ENCODE assay signal across 15 cellular contexts in the genomic region with DNA sequence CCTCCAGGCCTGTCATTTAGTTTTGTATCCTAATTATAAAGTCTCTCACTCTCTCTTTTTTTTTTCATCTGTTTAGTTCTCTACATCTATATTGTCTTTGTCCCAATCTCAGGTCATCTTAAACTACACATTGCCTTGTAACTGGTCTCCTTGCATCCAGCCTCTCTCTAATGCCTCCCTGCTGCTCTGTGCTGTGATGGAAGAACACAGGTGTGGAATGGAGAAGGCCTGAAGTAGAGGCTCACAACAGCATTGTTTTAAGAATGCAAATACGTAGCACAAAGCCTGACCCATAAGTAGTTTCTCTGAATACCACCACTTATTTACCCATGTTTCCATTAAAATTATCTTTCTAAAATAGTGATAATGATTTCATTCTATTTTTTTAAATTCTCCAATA.
"Had no signal": no experiment of that assay in that cellular context is flagged by ENCODE, and none has a peak within 500 bp of the region (broad histone marks: within the 10 kb centered on the region; RNA-seq: fewer than 3 reads in every experiment).

No MANE protein-coding gene starts in this region.

- H3K36me3 Mint-ChIP-seq: mesothelial cell of epicardium; stimulated activated naive B cell treated with anti-CD40 and anti-IgM and Interleukin-4, amounts not matched to agents 10 μg/mL and 1 μg/mL and 100 μg/mL, for 72 hours had no signal

- H3K27ac Mint-ChIP-seq: mesothelial cell of epicardium; stimulated activated naive B cell treated with anti-CD40 and anti-IgM and Interleukin-4, amounts not matched to agents 10 μg/mL and 1 μg/mL and 100 μg/mL, for 72 hours; stimulated activated naive CD8-positive, alpha-beta T cell treated with anti-CD3 and anti-CD28 coated beads, Interleukin-15, amount 100 ng/mL, for 72 hours had no signal

- H3K27me3 ChIP-seq: foreskin keratinocyte, spleen, testis, tibial nerve, upper lobe of right lung, vagina had no signal

- H3K36me3 ChIP-seq: spleen, tibial nerve, upper lobe of right lung, vagina had no signal

- H3K4me3 Mint-ChIP-seq: mesothelial cell of epicardium; nephron; stimulated activated naive B cell treated with anti-CD40 and anti-IgM and Interleukin-4, amounts not matched to agents 10 μg/mL and 1 μg/mL and 100 μg/mL, for 72 hours; stimulated activated naive CD8-positive, alpha-beta T cell treated with anti-CD3 and anti-CD28 coated beads, Interleukin-15, amount 100 ng/mL, for 72 hours had no signal

- DNase-seq: foreskin keratinocyte; left colon; spleen; stimulated activated CD4-positive, alpha-beta T cell treated with anti-CD3 and anti-CD28 coated beads, Interleukin-15, amount 100 ng/mL, for 24 hours; stimulated activated CD4-positive, alpha-beta T cell treated with anti-CD3 and anti-CD28 coated beads, Interleukin-2, amount 100 ng/mL, for 24 hours; stimulated activated CD4-positive, alpha-beta T cell treated with anti-CD3 and anti-CD28 coated beads, Interleukin-4, amount 100 ng/mL, for 4 hours; stimulated activated naive B cell treated with anti-CD40 and anti-IgM and Interleukin-4, amounts not matched to agents 10 μg/mL and 1 μg/mL and 100 μg/mL, for 72 hours; stimulated activated naive CD8-positive, alpha-beta T cell treated with anti-CD3 and anti-CD28 coated beads, Interleukin-15, amount 100 ng/mL, for 72 hours; testis; upper lobe of right lung had no signal

- H3K4me3 ChIP-seq: spleen, testis, tibial nerve, upper lobe of right lung, vagina had no signal

- H3K27me3 Mint-ChIP-seq: stimulated activated naive B cell treated with anti-CD40 and anti-IgM and Interleukin-4, amounts not matched to agents 10 μg/mL and 1 μg/mL and 100 μg/mL, for 72 hours; stimulated activated naive CD8-positive, alpha-beta T cell treated with anti-CD3 and anti-CD28 coated beads, Interleukin-15, amount 100 ng/mL, for 72 hours had no signal

- H3K9me3 ChIP-seq: spleen, testis, tibial nerve, upper lobe of right lung, vagina had no signal

- H3K4me1 ChIP-seq: foreskin keratinocyte, upper lobe of right lung, vagina had no signal

- H3K9me3 Mint-ChIP-seq: mesothelial cell of epicardium; nephron; stimulated activated naive B cell treated with anti-CD40 and anti-IgM and Interleukin-4, amounts not matched to agents 10 μg/mL and 1 μg/mL and 100 μg/mL, for 72 hours; stimulated activated naive CD8-positive, alpha-beta T cell treated with anti-CD3 and anti-CD28 coated beads, Interleukin-15, amount 100 ng/mL, for 72 hours had no signal

- ATAC-seq: foreskin keratinocyte; left colon; sciatic nerve; stimulated activated naive B cell treated with anti-CD40 and anti-IgM and Interleukin-4, amounts not matched to agents 10 μg/mL and 1 μg/mL and 100 μg/mL, for 72 hours; stimulated activated naive CD8-positive, alpha-beta T cell treated with anti-CD3 and anti-CD28 coated beads, Interleukin-15, amount 100 ng/mL, for 72 hours had no signal

- H3K27ac ChIP-seq: foreskin keratinocyte, spleen, testis, tibial nerve, upper lobe of right lung, vagina had no signal

- H3K4me1 Mint-ChIP-seq: mesothelial cell of epicardium; nephron; stimulated activated naive CD8-positive, alpha-beta T cell treated with anti-CD3 and anti-CD28 coated beads, Interleukin-15, amount 100 ng/mL, for 72 hours had no signal
